In the genomic region with DNA sequence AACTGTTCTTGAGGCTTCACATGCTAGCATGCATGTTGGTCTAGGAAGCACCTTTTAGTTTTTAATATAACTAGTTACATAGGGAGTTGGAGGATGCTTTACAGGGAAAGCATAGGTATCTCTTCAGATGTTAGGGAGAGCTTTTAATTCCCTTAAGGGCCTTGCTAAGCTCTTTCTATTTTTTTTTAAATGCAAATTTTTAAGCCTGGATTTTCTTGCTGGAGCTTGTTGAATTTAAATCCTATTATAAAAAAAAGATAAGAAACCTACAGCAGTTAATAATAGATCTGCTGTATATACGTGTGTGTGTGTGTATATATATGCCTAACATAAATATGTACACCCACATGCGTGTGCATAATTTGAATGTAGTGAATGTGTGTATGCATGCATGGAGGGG, we compare ENCODE assay signal across 15 cellular contexts.
"Had no signal": no experiment of that assay in that cellular context is flagged by ENCODE, and none has a peak within 500 bp of the region (broad histone marks: within the 10 kb centered on the region; RNA-seq: fewer than 3 reads in every experiment).

No MANE protein-coding gene starts in this region.

- H3K9me3 ChIP-seq: esophagus muscularis mucosa, gastrocnemius medialis, heart right ventricle, spleen had no signal

- DNase-seq: effector memory CD4-positive, alpha-beta T cell; gastrocnemius medialis; heart right ventricle; hypothalamus; kidney glomerular epithelial cell; naive thymus-derived CD4-positive, alpha-beta T cell; nephron progenitor cell; posterior cingulate gyrus; spleen; stimulated activated CD4-positive, alpha-beta T cell treated with anti-CD3 and anti-CD28 coated beads, Interleukin-2, amount 100 ng/mL, for 24 hours; stimulated activated naive CD4-positive, alpha-beta T cell treated with Interleukin-2 at 50 U/mL for 16 hours; trophoblast cell had no signal

- H3K4me3 ChIP-seq: esophagus muscularis mucosa, gastrocnemius medialis, heart right ventricle had no signal

- H3K27me3 ChIP-seq: esophagus muscularis mucosa, gastrocnemius medialis, heart right ventricle, spleen had no signal

- H3K27ac ChIP-seq: epithelial cell of prostate, esophagus muscularis mucosa, gastrocnemius medialis had no signal

- ATAC-seq: gastrocnemius medialis; heart right ventricle; naive thymus-derived CD4-positive, alpha-beta T cell; sciatic nerve had no signal
